In genomic region chr11:65298131-65298535, GRCh38 we compare ENCODE assay signal across 13 cellular contexts. TPM values are rescaled to one million over a fixed set of nuclear protein-coding genes. Genes with fewer than 3 reads are reported as not detected.
DNase-seq lines count a peak whose midpoint lies in the region; ATAC-seq and TF ChIP-seq lines count a peak whose summit lies in the region.
"Had no signal": no experiment of that assay in that cellular context is flagged by ENCODE, and none has a peak within 500 bp of the region (broad histone marks: within the 10 kb centered on the region; RNA-seq: fewer than 3 reads in every experiment).

No MANE protein-coding gene starts in this region.

- no peak overlapping the region for H3K4me2 ChIP-seq in mesenchymal stem cell (ENCODE audit: low read length, poor library complexity, severe bottlenecking)

- H3K27me3 Mint-ChIP-seq in WTC11 (ENCODE audit: low read depth) = no peaks in the 10 kb centered on the region
- H3K27me3 Mint-ChIP-seq: activated naive CD4-positive, alpha-beta T cell treated with anti-CD3 and anti-CD28 coated beads, Interleukin-2, amount 10 ng/mL, durations not matched to agents 7 days and 5 days had no signal

- no peaks in the 10 kb centered on the region for H3K9me3 ChIP-seq in adipocyte (ENCODE audit: control insufficient read depth, low read length)
- no peaks in the 10 kb centered on the region for H3K9me3 ChIP-seq in mesenchymal stem cell (ENCODE audit: control insufficient read depth, low read length)
- H3K9me3 ChIP-seq in stomach = no peaks in the 10 kb centered on the region

- no peak overlapping the region for H2BK5ac ChIP-seq in mesenchymal stem cell (ENCODE audit: low read depth, low read length, poor library complexity, severe bottlenecking)

- H3K18ac ChIP-seq in mesenchymal stem cell (ENCODE audit: low read depth in 1 of 2, low read length in 2 of 2) = peak overlapping the region; percentile 23 to 75

- TF ChIP-seq CTCF in stomach (IDR thresholded peaks at IDR 0.05) (no peak), WTC11 (IDR thresholded peaks at IDR 0.05) (no peak)

- H3K36me3 Mint-ChIP-seq in WTC11 = peaks cover 38% of the 10 kb centered on the region

- CTCF ChIA-PET in WTC11 (lab: Charles Lee) = interaction anchor here (1.4 to 2.4 kb wide), 3 partner anchors 17 to 32 kb away, joined by 7 to 11 read pairs (median 8); partner anchors contain the start of gene CDC42EP2

- H4K91ac ChIP-seq in mesenchymal stem cell (ENCODE audit: low read length) = peak overlapping the region; percentile 93

- H3K79me1 ChIP-seq in mesenchymal stem cell (replicated peaks; ENCODE audit: low read length, poor library complexity, severe bottlenecking) = peaks cover 3% of the 10 kb centered on the region

- H2AK5ac ChIP-seq in mesenchymal stem cell (ENCODE audit: low read length, severe bottlenecking) = peak overlapping the region; percentile 36

- POLR2A ChIA-PET in WTC11 (lab: Charles Lee) = interaction anchor here (0.5 to 0.7 kb wide), 2 partner anchors 14 to 16 kb away, joined by 3 read pairs; no protein-coding TSS in a partner anchor

- H2AFZ ChIP-seq in mesenchymal stem cell (ENCODE audit: low read depth, low read length) = no peak overlapping the region

- H3K4me3 ChIP-seq in adipocyte (ENCODE audit: low read length) (peak overlapping the region; percentile 11), mesenchymal stem cell (ENCODE audit: insufficient read depth in 1 of 2, low read depth in 1 of 2, low read length in 2 of 2) (peak overlapping the region in 1 of 2 experiments; percentile 54), stomach (no peak overlapping the region)

- peak overlapping the region; percentile 29 to 92 for H2BK12ac ChIP-seq in mesenchymal stem cell (ENCODE audit: low read length in 2 of 2)

- H3K27me3 ChIP-seq in adipocyte (replicated peaks; ENCODE audit: control insufficient read depth, insufficient read depth, low read length) = no peaks in the 10 kb centered on the region
- no peaks in the 10 kb centered on the region for H3K27me3 ChIP-seq in mesenchymal stem cell (ENCODE audit: control insufficient read depth in 1 of 2, insufficient read depth in 1 of 2, low read length in 2 of 2)
- H3K27me3 ChIP-seq in stomach = no peaks in the 10 kb centered on the region

- peak overlapping the region in 1 of 2 experiments; percentile 19 for H3K14ac ChIP-seq in mesenchymal stem cell (ENCODE audit: low read length in 2 of 2)

- H3K4me1 ChIP-seq in adipocyte (ENCODE audit: control insufficient read depth, insufficient read depth, low read length) (peaks cover 56% of the 10 kb centered on the region), mesenchymal stem cell (ENCODE audit: control insufficient read depth, insufficient read depth, low read depth, low read length) (peaks cover 34% of the 10 kb centered on the region), stomach (peaks cover 42 to 89% (median 74%) of the 10 kb centered on the region in 4 donors)

- TF ChIP-seq POLR2A in stomach (IDR thresholded peaks at IDR 0.05) = no peak

- peak; percentile 39 for DNase-seq in adipocyte (ENCODE audit: low read depth)
- peak; percentile 79 for DNase-seq in fibroblast of gingiva (ENCODE audit: low read depth)
- peak; percentile 71 for DNase-seq in mesenchymal stem cell
- DNase-seq in stomach = peak; percentile 41
- no peak for DNase-seq in WTC11 (ENCODE audit: low spot score)
- DNase-seq in NCI-H1930 (lab: John Stamatoyannopoulos, UW) = no peak
- no peak for DNase-seq in stimulated activated CD4-positive, alpha-beta T cell treated with anti-CD3 and anti-CD28 coated beads, Interleukin-2, amount 100 ng/mL, for 24 hours
- DNase-seq: activated naive CD4-positive, alpha-beta T cell treated with anti-CD3 and anti-CD28 coated beads, Interleukin-2, amount 10 ng/mL, durations not matched to agents 7 days and 5 days; DMS153; NCI-H1436 treated with DMSO at 0.1 percent for 48 hours; stimulated activated CD8-positive, alpha-beta memory T cell treated with anti-CD3 and anti-CD28 coated beads, Interleukin-4, amount 100 ng/mL, for 48 hours had no signal

- H3K23ac ChIP-seq in mesenchymal stem cell (ENCODE audit: low read length in 2 of 2) = peak overlapping the region in 1 of 2 experiments; percentile 14

- intact Hi-C loops in stomach (cut with DNase I; ENCODE audit: low total_unique reads) = no loop called here

- H3K9me3 Mint-ChIP-seq in WTC11 = no peaks in the 10 kb centered on the region
- H3K9me3 Mint-ChIP-seq: activated naive CD4-positive, alpha-beta T cell treated with anti-CD3 and anti-CD28 coated beads, Interleukin-2, amount 10 ng/mL, durations not matched to agents 7 days and 5 days had no signal

- peak; percentile 61 for TF ChIP-seq EP300 in stomach (IDR thresholded peaks at IDR 0.05)

- no peak overlapping the region for H2BK120ac ChIP-seq in mesenchymal stem cell (ENCODE audit: low read depth, low read length)

- H3K4me1 Mint-ChIP-seq in WTC11 = peaks cover 13% of the 10 kb centered on the region
- H3K4me1 Mint-ChIP-seq: activated naive CD4-positive, alpha-beta T cell treated with anti-CD3 and anti-CD28 coated beads, Interleukin-2, amount 10 ng/mL, durations not matched to agents 7 days and 5 days had no signal

- no peak for ATAC-seq in WTC11
- no peak for ATAC-seq in HG02642 (IDR thresholded peaks at IDR 0.05; ENCODE audit: poor library complexity, unreplicated experiment)
- ATAC-seq: activated CD4-positive, CD25-positive, alpha-beta regulatory T cell treated with anti-CD3 and anti-CD28 coated beads, Interleukin-2, amount 50 U/mL, for 24 hours had no signal

- no peak overlapping the region for H3K4me3 Mint-ChIP-seq in WTC11
- H3K4me3 Mint-ChIP-seq: activated naive CD4-positive, alpha-beta T cell treated with anti-CD3 and anti-CD28 coated beads, Interleukin-2, amount 10 ng/mL, durations not matched to agents 7 days and 5 days had no signal

- 67% methylated on average over 8 of the region's 8 CpGs for WGBS in mesenchymal stem cell
- WGBS in stomach, 5 donors = 39 to 75% (median 70%) methylated on average over 6 to 8 of the region's 8 CpGs

- H2BK15ac ChIP-seq in mesenchymal stem cell (ENCODE audit: low read depth, poor library complexity, severe bottlenecking) = no peak overlapping the region

- H3K36me3 ChIP-seq in adipocyte (ENCODE audit: control insufficient read depth, insufficient read depth, low read length, severe bottlenecking) (peaks cover 12% of the 10 kb centered on the region), mesenchymal stem cell (ENCODE audit: control insufficient read depth in 1 of 2, insufficient read depth in 2 of 2, low read depth in 1 of 2, low read length in 2 of 2) (peaks cover 28 to 32% of the 10 kb centered on the region in 2 experiments), stomach (peaks cover 18 to 42% (median 38%) of the 10 kb centered on the region in 4 donors)

- peak overlapping the region; percentile 25 for H3K27ac ChIP-seq in mesenchymal stem cell (ENCODE audit: low read length, poor library complexity, severe bottlenecking)
- H3K27ac ChIP-seq in stomach = peak overlapping the region; percentile 20 to 94 (median 90)

- H3K9ac ChIP-seq in adipocyte (ENCODE audit: low read length) (peak overlapping the region; percentile 39), mesenchymal stem cell (ENCODE audit: low read length) (peak overlapping the region; percentile 82)

- H4K8ac ChIP-seq in mesenchymal stem cell (ENCODE audit: low read length) = peak overlapping the region; percentile 73

- H3K4ac ChIP-seq in mesenchymal stem cell (ENCODE audit: low read depth in 1 of 2, low read length in 2 of 2) = peak overlapping the region; percentile 49 to 54

- H3K27ac Mint-ChIP-seq in WTC11 = no peak overlapping the region
- H3K27ac Mint-ChIP-seq: activated naive CD4-positive, alpha-beta T cell treated with anti-CD3 and anti-CD28 coated beads, Interleukin-2, amount 10 ng/mL, durations not matched to agents 7 days and 5 days had no signal

TF ChIP-seq in WTC11, 78 proteins besides CTCF, POLR2A, EP300 and RAD21 (continues in another document):
- TF ChIP-seq HMGA2 (CRISPR knock-in tag; IDR thresholded peaks at IDR 0.05) (no peak), ZNF232 (CRISPR knock-in tag; IDR thresholded peaks at IDR 0.05) (no peak), KAT7 (CRISPR knock-in tag; IDR thresholded peaks at IDR 0.05; ENCODE audit: borderline replicate concordance) (no peak), NFE2L1 (CRISPR knock-in tag; IDR thresholded peaks at IDR 0.05) (no peak), SMAD3 (CRISPR knock-in tag; IDR thresholded peaks at IDR 0.05; ENCODE audit: borderline replicate concordance) (no peak), ZNF219 (CRISPR knock-in tag; IDR thresholded peaks at IDR 0.05; ENCODE audit: borderline replicate concordance) (no peak)
- TF ChIP-seq, protein P1, sequence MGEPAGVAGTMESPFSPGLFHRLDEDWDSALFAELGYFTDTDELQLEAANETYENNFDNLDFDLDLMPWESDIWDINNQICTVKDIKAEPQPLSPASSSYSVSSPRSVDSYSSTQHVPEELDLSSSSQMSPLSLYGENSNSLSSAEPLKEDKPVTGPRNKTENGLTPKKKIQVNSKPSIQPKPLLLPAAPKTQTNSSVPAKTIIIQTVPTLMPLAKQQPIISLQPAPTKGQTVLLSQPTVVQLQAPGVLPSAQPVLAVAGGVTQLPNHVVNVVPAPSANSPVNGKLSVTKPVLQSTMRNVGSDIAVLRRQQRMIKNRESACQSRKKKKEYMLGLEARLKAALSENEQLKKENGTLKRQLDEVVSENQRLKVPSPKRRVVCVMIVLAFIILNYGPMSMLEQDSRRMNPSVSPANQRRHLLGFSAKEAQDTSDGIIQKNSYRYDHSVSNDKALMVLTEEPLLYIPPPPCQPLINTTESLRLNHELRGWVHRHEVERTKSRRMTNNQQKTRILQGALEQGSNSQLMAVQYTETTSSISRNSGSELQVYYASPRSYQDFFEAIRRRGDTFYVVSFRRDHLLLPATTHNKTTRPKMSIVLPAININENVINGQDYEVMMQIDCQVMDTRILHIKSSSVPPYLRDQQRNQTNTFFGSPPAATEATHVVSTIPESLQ (CRISPR knock-in tag; IDR thresholded peaks at IDR 0.05) = no peak

RNA-seq across cellular contexts. Expression of gene CDC42EP2, which starts 16.5 kb away (rescaled TPM):
- polyA plus RNA-seq in mesenchymal stem cell (2013, experiment 1 of 2) = 22.3 TPM
- 21.3 TPM for polyA plus RNA-seq in mesenchymal stem cell (2013, experiment 2 of 2)
- total RNA-seq in stomach (10 to 100 TPM in 2 of 5 donors, 1 to 10 TPM in 1, under 1 TPM in 1, not detected in 1; 0.89 to 18.3 (median 8.3) TPM), WTC11 (2021) (11.0 to 15.2 TPM (median 11.5 TPM) in 3 replicates)
- 10 to 100 TPM; 13.8 to 22.0 (median 18.4) TPM for polyA plus RNA-seq in stomach

RNA-seq across cellular contexts. Expression of gene DPF2, which starts 35.5 kb away (rescaled TPM):
- polyA plus RNA-seq in mesenchymal stem cell (2013, experiment 1 of 2) = 52.4 TPM
- 46.0 TPM for polyA plus RNA-seq in mesenchymal stem cell (2013, experiment 2 of 2)
- total RNA-seq in stomach = 10 to 100 TPM; 14.7 to 92.8 (median 35.1) TPM
- 10 to 100 TPM; 14.9 to 22.6 (median 19.6) TPM for polyA plus RNA-seq in stomach
- total RNA-seq in WTC11 (2021) = 59.0 to 71.0 TPM (median 66.3 TPM) in 3 replicates

RNA-seq across cellular contexts. Expression of gene POLA2, which starts 36.4 kb away (rescaled TPM):
- 2.6 TPM for polyA plus RNA-seq in mesenchymal stem cell (2013, experiment 1 of 2)
- polyA plus RNA-seq in mesenchymal stem cell (2013, experiment 2 of 2) = 3.4 TPM
- total RNA-seq in stomach = 10 to 100 TPM in 2 of 5 donors, 1 to 10 TPM in 3; 1.7 to 17.0 (median 5.5) TPM
- polyA plus RNA-seq in stomach = 10 to 100 TPM in 2 of 3 donors, 1 to 10 TPM in 1; 8.6 to 11.2 (median 10.3) TPM
- 26.9 to 35.6 TPM (median 28.5 TPM) in 3 replicates for total RNA-seq in WTC11 (2021)

RNA-seq across cellular contexts. Expression of gene TIGD3, which starts 56.4 kb away (rescaled TPM):
- 0.06 TPM for polyA plus RNA-seq in mesenchymal stem cell (2013, experiment 1 of 2)
- polyA plus RNA-seq in mesenchymal stem cell (2013, experiment 2 of 2) = 0.05 TPM
- total RNA-seq in stomach = 1 to 10 TPM in 1 of 5 donors, not detected in 4; 4.5 TPM
- under 1 TPM in 2 of 3 donors, not detected in 1; 0.25 to 0.44 TPM for polyA plus RNA-seq in stomach
- total RNA-seq in WTC11 (2021) = 1.9 to 2.3 TPM (median 2.1 TPM) in 3 replicates

Comparison
In these comparisons a context has a peak if more than half of its experiments do, and no peak if none do; other contexts are left out.
1. DNase-seq: peak in adipocyte (single experiment), fibroblast of gingiva (single experiment), mesenchymal stem cell (single experiment) and stomach (single experiment); none in WTC11 (single experiment), NCI-H1930 (0 of 2) and stimulated activated CD4-positive, alpha-beta T cell treated with anti-CD3 and anti-CD28 coated beads, Interleukin-2, amount 100 ng/mL, for 24 hours (0 of 2).